ENCODE assay signal across 21 cellular contexts in genomic region chr14:39454906-39455539, GRCh38. TPM values are rescaled to one million over a fixed set of nuclear protein-coding genes. Genes with fewer than 3 reads are reported as not detected.
DNase-seq lines count a peak whose midpoint lies in the region; ATAC-seq, FAIRE-seq and TF ChIP-seq lines count a peak whose summit lies in the region.
"Had no signal": no experiment of that assay in that cellular context is flagged by ENCODE, and none has a peak within 500 bp of the region (broad histone marks: within the 10 kb centered on the region; RNA-seq: fewer than 3 reads in every experiment).

No MANE protein-coding gene starts in this region.

- no peak overlapping the region for H2AFZ ChIP-seq in HepG2 (ENCODE audit: low read length)
- H2AFZ ChIP-seq: GM23338 had no signal

- ATAC-seq in HepG2 (peak; percentile 68), right lobe of liver (no peak)
- ATAC-seq: GM23338 had no signal

- no peak for DNase-seq in HepG2 (ENCODE audit: low spot score)
- no peak for DNase-seq in right lobe of liver
- no peak for DNase-seq in activated T-helper 1 cell treated with anti-CD3 and anti-CD28 coated beads, Interleukin-12 subunit alpha, Interleukin-12 subunit beta, Interleukin-2, Interleukin-4 antibody, amounts not matched to agents 30 ng/mL and 10 ng/mL and 1 ng/mL, durations not matched to agents 14 hours and 24 hours and 36 hours (ENCODE audit: low spot score)
- peak; percentile 8 for DNase-seq in choroid plexus epithelial cell (ENCODE audit: low read depth)
- no peak for DNase-seq in RPMI8226
- DNase-seq in small intestine, result no peak
- DNase-seq: C1 segment of cervical spinal cord; CD4-positive, alpha-beta memory T cell; COR-L47; DMS53; HFFc6; KBM-7; NCI-H2029; NCI-H2227 treated with DMSO at 0.1 percent for 48 hours; NCI-H510A; NCI-H69; Peyer's patch; SK-N-SH had no signal

- CTCF ChIA-PET in HepG2 (lab: Yijun Ruan, JAX; ENCODE audit: low intra/inter-chr PET ratio, low total read pairs), result no interaction called here

- H3K27ac ChIP-seq in HepG2 (ENCODE audit: extremely low read length, insufficient read depth, low read length), result no peak overlapping the region
- H3K27ac ChIP-seq in right lobe of liver, result no peak overlapping the region
- H3K27ac ChIP-seq in small intestine (ENCODE audit: low read depth in 1 of 2, low read length in 1 of 2), result no peak overlapping the region
- H3K27ac ChIP-seq: Peyer's patch had no signal

- H3K36me3 ChIP-seq in HepG2 (replicated peaks in 1 of 2; ENCODE audit: control insufficient read depth in 1 of 2, insufficient read depth in 2 of 2, low read length in 2 of 2), result no peaks in the 10 kb centered on the region
- H3K36me3 ChIP-seq in right lobe of liver, result no peaks in the 10 kb centered on the region
- H3K36me3 ChIP-seq in small intestine (ENCODE audit: control insufficient read depth in 2 of 2, insufficient read depth in 2 of 2, low read length in 2 of 2), result no peaks in the 10 kb centered on the region
- H3K36me3 ChIP-seq: HAP-1, Peyer's patch had no signal

- H3K4me3 ChIP-seq in HepG2 (replicated peaks in 1 of 3; ENCODE audit: insufficient read depth in 1 of 3, low read depth in 2 of 3, low read length in 3 of 3) (no peak overlapping the region), right lobe of liver (no peak overlapping the region), choroid plexus epithelial cell (ENCODE audit: low read depth, low read length) (no peak overlapping the region), small intestine (ENCODE audit: low read depth in 1 of 2, low read length in 2 of 2) (no peak overlapping the region)
- H3K4me3 ChIP-seq: GM23338, HAP-1, Peyer's patch had no signal

- no peak overlapping the region for H3K4me3 Mint-ChIP-seq in activated T-helper 1 cell treated with anti-CD3 and anti-CD28 coated beads, Interleukin-12 subunit alpha, Interleukin-12 subunit beta, Interleukin-2, Interleukin-4 antibody, amounts not matched to agents 30 ng/mL and 10 ng/mL and 1 ng/mL, durations not matched to agents 14 hours and 24 hours and 36 hours
- H3K4me3 Mint-ChIP-seq in stimulated activated naive CD8-positive, alpha-beta T cell treated with anti-CD3 and anti-CD28 coated beads, Interleukin-15, Interleukin-2, amounts not matched to agents 100 ng/mL and 50 ng/mL, for 24 hours, result peak overlapping the region; percentile 2
- H3K4me3 Mint-ChIP-seq: CD4-positive, alpha-beta memory T cell; GM23338; HFFc6 had no signal

- H3K27me3 Mint-ChIP-seq in activated T-helper 1 cell treated with anti-CD3 and anti-CD28 coated beads, Interleukin-12 subunit alpha, Interleukin-12 subunit beta, Interleukin-2, Interleukin-4 antibody, amounts not matched to agents 30 ng/mL and 10 ng/mL and 1 ng/mL, durations not matched to agents 14 hours and 24 hours and 36 hours (ENCODE audit: insufficient read depth), result no peaks in the 10 kb centered on the region
- H3K27me3 Mint-ChIP-seq in stimulated activated naive CD8-positive, alpha-beta T cell treated with anti-CD3 and anti-CD28 coated beads, Interleukin-15, Interleukin-2, amounts not matched to agents 100 ng/mL and 50 ng/mL, for 24 hours, result peaks cover 8% of the 10 kb centered on the region

- H4K20me1 ChIP-seq in HepG2 (ENCODE audit: insufficient read depth, low read length), result no peaks in the 10 kb centered on the region

- H3K9me3 ChIP-seq in HepG2 (ENCODE audit: low read length) (no peaks in the 10 kb centered on the region), right lobe of liver (no peaks in the 10 kb centered on the region), small intestine (ENCODE audit: control insufficient read depth, low read depth) (no peaks in the 10 kb centered on the region)
- H3K9me3 ChIP-seq: HAP-1, Peyer's patch, SK-N-SH had no signal

- no peak for TF ChIP-seq RAD21 in HepG2 (CRISPR knock-in tag; IDR thresholded peaks at IDR 0.05)

- H3K4me2 ChIP-seq in HepG2 (ENCODE audit: low read depth, low read length), result no peak overlapping the region
- H3K4me2 ChIP-seq: GM23338, SK-N-SH had no signal

- in situ Hi-C loops in HepG2 (cut with HindIII; ENCODE audit: extremely low pct_ligation_motif_present, low pct_unique_long_range_greater_than_20kb), result no loop called here

- FAIRE-seq in HepG2 (lab: Jason Lieb, UNC) (no peak), small intestine (lab: Jason Lieb, UNC) (no peak)

- H3K79me2 ChIP-seq in HepG2 (ENCODE audit: insufficient read depth, low read length), result no peaks in the 10 kb centered on the region

- WGBS in HepG2 (ENCODE audit: low lambda C conversion rate), result 2% methylated on average over 2 of the region's 2 CpGs
- 20% methylated on average over 2 of the region's 2 CpGs for WGBS in right lobe of liver (ENCODE audit: insufficient coverage, low coverage, low lambda C conversion rate, missing lambda C conversion rate)
- 40 to 62% (median 48%) methylated on average over 2 of the region's 2 CpGs for WGBS in small intestine, 3 donors

- H3K9ac ChIP-seq in HepG2 (ENCODE audit: insufficient read depth, low read depth, low read length), result no peak overlapping the region
- H3K9ac ChIP-seq: SK-N-SH had no signal

- intact Hi-C loops in HepG2 (cut with micrococcal nuclease; ENCODE audit: unreplicated experiment) (no loop called here), right lobe of liver (cut with DNase I) (no loop called here)
- intact Hi-C loops in activated T-helper 1 cell treated with anti-CD3 and anti-CD28 coated beads, Interleukin-12 subunit alpha, Interleukin-12 subunit beta, Interleukin-2, Interleukin-4 antibody, amounts not matched to agents 30 ng/mL and 10 ng/mL and 1 ng/mL, durations not matched to agents 14 hours and 24 hours and 36 hours (cut with micrococcal nuclease), result no loop called here

- POLR2A ChIA-PET in HepG2 (lab: Yijun Ruan, JAX), result no interaction called here

- TF ChIP-seq POLR2A in HepG2 (IDR thresholded peaks at IDR 0.05; ENCODE audit: insufficient read depth in 1 of 2, low read depth in 2 of 2, low read length in 2 of 2) (no peak), right lobe of liver (IDR thresholded peaks at IDR 0.05) (no peak)

- no peaks in the 10 kb centered on the region for H3K4me1 ChIP-seq in HepG2 (ENCODE audit: insufficient read depth, low read length)
- H3K4me1 ChIP-seq in right lobe of liver, result no peaks in the 10 kb centered on the region
- H3K4me1 ChIP-seq in small intestine (ENCODE audit: control insufficient read depth in 2 of 2, insufficient read depth in 1 of 2, low read depth in 1 of 2, low read length in 1 of 2), result no peaks in the 10 kb centered on the region
- H3K4me1 ChIP-seq: HAP-1, Peyer's patch had no signal

- H3K4me1 Mint-ChIP-seq in activated T-helper 1 cell treated with anti-CD3 and anti-CD28 coated beads, Interleukin-12 subunit alpha, Interleukin-12 subunit beta, Interleukin-2, Interleukin-4 antibody, amounts not matched to agents 30 ng/mL and 10 ng/mL and 1 ng/mL, durations not matched to agents 14 hours and 24 hours and 36 hours (ENCODE audit: low read depth), result peaks cover 22% of the 10 kb centered on the region
- H3K4me1 Mint-ChIP-seq in stimulated activated naive CD8-positive, alpha-beta T cell treated with anti-CD3 and anti-CD28 coated beads, Interleukin-15, Interleukin-2, amounts not matched to agents 100 ng/mL and 50 ng/mL, for 24 hours (ENCODE audit: low read depth), result peaks cover 31% of the 10 kb centered on the region

- BruUV-seq in HepG2 (replicated peaks; lab: Mats Ljungman, UMichigan), result no TSS peak

- TF ChIP-seq EP300 in HepG2 (IDR thresholded peaks at IDR 0.05; ENCODE audit: low read depth in 2 of 2, low read length in 2 of 2) (no peak), HepG2 (CRISPR knock-in tag; IDR thresholded peaks at IDR 0.05; ENCODE audit: borderline replicate concordance) (no peak)

- H3K9me3 Mint-ChIP-seq in activated T-helper 1 cell treated with anti-CD3 and anti-CD28 coated beads, Interleukin-12 subunit alpha, Interleukin-12 subunit beta, Interleukin-2, Interleukin-4 antibody, amounts not matched to agents 30 ng/mL and 10 ng/mL and 1 ng/mL, durations not matched to agents 14 hours and 24 hours and 36 hours, result no peaks in the 10 kb centered on the region
- H3K9me3 Mint-ChIP-seq in stimulated activated naive CD8-positive, alpha-beta T cell treated with anti-CD3 and anti-CD28 coated beads, Interleukin-15, Interleukin-2, amounts not matched to agents 100 ng/mL and 50 ng/mL, for 24 hours, result no peaks in the 10 kb centered on the region
- H3K9me3 Mint-ChIP-seq: CD4-positive, alpha-beta memory T cell; GM23338; HFFc6 had no signal

- H3K27me3 ChIP-seq in HepG2 (ENCODE audit: control insufficient read depth in 1 of 2, insufficient read depth in 2 of 2, low read length in 2 of 2) (no peaks in the 10 kb centered on the region), right lobe of liver (no peaks in the 10 kb centered on the region), small intestine (ENCODE audit: control insufficient read depth in 2 of 2, insufficient read depth in 2 of 2, low read length in 2 of 2) (no peaks in the 10 kb centered on the region)
- H3K27me3 ChIP-seq: Peyer's patch had no signal

- H3K36me3 Mint-ChIP-seq in activated T-helper 1 cell treated with anti-CD3 and anti-CD28 coated beads, Interleukin-12 subunit alpha, Interleukin-12 subunit beta, Interleukin-2, Interleukin-4 antibody, amounts not matched to agents 30 ng/mL and 10 ng/mL and 1 ng/mL, durations not matched to agents 14 hours and 24 hours and 36 hours (ENCODE audit: low read depth), result no peaks in the 10 kb centered on the region
- no peaks in the 10 kb centered on the region for H3K36me3 Mint-ChIP-seq in stimulated activated naive CD8-positive, alpha-beta T cell treated with anti-CD3 and anti-CD28 coated beads, Interleukin-15, Interleukin-2, amounts not matched to agents 100 ng/mL and 50 ng/mL, for 24 hours (ENCODE audit: low read depth)
- H3K36me3 Mint-ChIP-seq: CD4-positive, alpha-beta memory T cell had no signal

- TF ChIP-seq CTCF in HepG2 (CRISPR knock-in tag; IDR thresholded peaks at IDR 0.05) (no peak), right lobe of liver (IDR thresholded peaks at IDR 0.05) (no peak), choroid plexus epithelial cell (conservative IDR thresholded peaks at IDR 0.05; ENCODE audit: low read depth, low read length) (no peak)

- H3K27ac Mint-ChIP-seq in activated T-helper 1 cell treated with anti-CD3 and anti-CD28 coated beads, Interleukin-12 subunit alpha, Interleukin-12 subunit beta, Interleukin-2, Interleukin-4 antibody, amounts not matched to agents 30 ng/mL and 10 ng/mL and 1 ng/mL, durations not matched to agents 14 hours and 24 hours and 36 hours, result peak overlapping the region; percentile 67
- peak overlapping the region; percentile 81 for H3K27ac Mint-ChIP-seq in stimulated activated naive CD8-positive, alpha-beta T cell treated with anti-CD3 and anti-CD28 coated beads, Interleukin-15, Interleukin-2, amounts not matched to agents 100 ng/mL and 50 ng/mL, for 24 hours
- H3K27ac Mint-ChIP-seq: CD4-positive, alpha-beta memory T cell; GM23338; HFFc6 had no signal

RNA-seq across cellular contexts. Expression of gene FBXO33, which starts 22.8 kb away (rescaled TPM):
- 15.5 and 23.3 TPM in 2 replicates for total RNA-seq in HepG2 (2016; rRNA removed; fragmentation: Illumina TruSeq; extraction: Trizol)
- total RNA-seq in HepG2 (2016; cell fraction: cytosol; rRNA removed; fragmentation: Illumina TruSeq; extraction: Trizol; ENCODE audit: low read depth), result 1.6 and 1.8 TPM in 2 replicates
- 17.5 and 22.7 TPM in 2 replicates for total RNA-seq in HepG2 (2016; cell fraction: insoluble cytoplasmic fraction; rRNA removed; fragmentation: Illumina TruSeq; extraction: Trizol)
- total RNA-seq in HepG2 (2016; cell fraction: membrane; rRNA removed; fragmentation: Illumina TruSeq; extraction: Trizol), result 5.6 and 7.4 TPM in 2 replicates
- 12.8 and 13.0 TPM in 2 replicates for total RNA-seq in HepG2 (2016; cell fraction: nucleus; rRNA removed; fragmentation: Illumina TruSeq; extraction: Trizol)
- 15.2 and 16.9 TPM in 2 replicates for polyA plus RNA-seq in HepG2 (2011; rRNA removed)
- polyA plus RNA-seq in HepG2 (2011; cell fraction: cytosol; rRNA removed), result 7.6 and 10.6 TPM in 2 replicates
- 8.6 and 9.8 TPM in 2 replicates for polyA plus RNA-seq in HepG2 (2011; cell fraction: nucleus; rRNA removed)
- polyA plus RNA-seq in HepG2 (2012), result 13.5 and 16.7 TPM in 2 replicates
- 0.57 and 0.70 TPM in 2 replicates for polyA plus RNA-seq in HepG2 (2016; cell fraction: cytosol; fragmentation: Illumina TruSeq; extraction: Trizol; ENCODE audit: low read depth)
- 15.9 and 16.0 TPM in 2 replicates for polyA plus RNA-seq in HepG2 (2016; cell fraction: insoluble cytoplasmic fraction; fragmentation: Illumina TruSeq; extraction: Trizol; ENCODE audit: low read depth)
- polyA plus RNA-seq in HepG2 (2016; cell fraction: membrane; fragmentation: Illumina TruSeq; extraction: Trizol; ENCODE audit: low read depth), result 2.2 and 2.6 TPM in 2 replicates
- polyA plus RNA-seq in HepG2 (2016; cell fraction: nucleus; fragmentation: Illumina TruSeq; extraction: Trizol; ENCODE audit: insufficient read depth, low read depth), result 11.2 and 12.2 TPM in 2 replicates
- 30.5 and 39.3 TPM in 2 replicates for polyA minus RNA-seq in HepG2 (2011; rRNA and poly(A)+ RNA removed; ENCODE audit: low replicate concordance)
- polyA minus RNA-seq in HepG2 (2011; cell fraction: cytosol; rRNA and poly(A)+ RNA removed), result 12.7 and 15.8 TPM in 2 replicates
- 34.8 and 39.1 TPM in 2 replicates for polyA minus RNA-seq in HepG2 (2011; cell fraction: nucleus; rRNA and poly(A)+ RNA removed)
- total RNA-seq in right lobe of liver, result 1 to 10 TPM; 4.3 to 6.0 (median 5.2) TPM
- total RNA-seq in activated T-helper 1 cell treated with anti-CD3 and anti-CD28 coated beads, Interleukin-12 subunit alpha, Interleukin-12 subunit beta, Interleukin-2, Interleukin-4 antibody, amounts not matched to agents 30 ng/mL and 10 ng/mL and 1 ng/mL, durations not matched to agents 14 hours and 24 hours and 36 hours, result 18.1 and 20.5 TPM in 2 replicates
- polyA plus RNA-seq in small intestine, result 1 to 10 TPM; 3.8 to 5.0 (median 4.2) TPM
